ENCODE assay signal across 10 cellular contexts in the genomic region with DNA sequence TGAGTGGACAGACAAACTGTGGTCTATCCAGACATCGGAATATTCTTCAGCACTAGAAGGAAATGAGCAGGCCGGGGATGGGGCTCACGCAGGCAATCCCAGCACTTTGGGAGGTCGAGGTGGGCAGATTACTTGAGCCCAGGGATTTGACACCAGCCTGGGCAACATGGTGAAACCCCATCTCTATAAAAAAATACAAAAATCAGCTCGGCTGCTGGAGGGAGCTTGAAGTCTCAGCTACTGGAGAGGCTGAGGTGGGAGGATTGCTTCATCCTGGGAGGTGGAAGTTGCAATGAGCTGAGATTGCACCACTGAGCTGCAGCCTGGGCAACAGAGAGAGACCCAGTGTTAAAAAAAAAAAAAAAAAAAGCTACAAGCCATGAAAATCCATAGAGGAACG. TPM values are rescaled to one million over a fixed set of nuclear protein-coding genes. Genes with fewer than 3 reads are reported as not detected.
DNase-seq lines count a peak whose midpoint lies in the region; ATAC-seq, FAIRE-seq and TF ChIP-seq lines count a peak whose summit lies in the region.
"Had no signal": no experiment of that assay in that cellular context is flagged by ENCODE, and none has a peak within 500 bp of the region (broad histone marks: within the 10 kb centered on the region; RNA-seq: fewer than 3 reads in every experiment).

No MANE protein-coding gene starts in this region.

- peak overlapping the region; percentile 32 for H3K9ac ChIP-seq in skeletal muscle satellite cell (ENCODE audit: low read depth, low read length)

- H3K9me3 ChIP-seq in skeletal muscle satellite cell (replicated peaks; ENCODE audit: low read length): no peaks in the 10 kb centered on the region

- TF ChIP-seq EP300 in Ishikawa (IDR thresholded peaks at IDR 0.05; ENCODE audit: borderline replicate concordance): no peak

- peaks cover 25% of the 10 kb centered on the region for H3K4me1 ChIP-seq in skeletal muscle satellite cell (ENCODE audit: control insufficient read depth, insufficient read depth, low read length)

- H3K4me3 ChIP-seq in fibroblast of the aortic adventitia (ENCODE audit: low read depth, low read length): no peak overlapping the region
- H3K4me3 ChIP-seq in skeletal muscle satellite cell (ENCODE audit: low read length): peak overlapping the region; percentile 58

- peak overlapping the region; percentile 83 for H3K4me2 ChIP-seq in skeletal muscle satellite cell (ENCODE audit: low read length)

- no peak for FAIRE-seq in GM12891 (lab: Jason Lieb, UNC)

- no peak for TF ChIP-seq POLR2A in GM12891 (IDR thresholded peaks at IDR 0.05; ENCODE audit: low read depth, low read length)

- TF ChIP-seq CTCF in fibroblast of the aortic adventitia (IDR thresholded peaks at IDR 0.05; ENCODE audit: insufficient read depth, low read length): no peak

- no peaks in the 10 kb centered on the region for H3K36me3 ChIP-seq in skeletal muscle satellite cell (ENCODE audit: insufficient read depth, low read length)
- H3K36me3 ChIP-seq: WERI-Rb-1 had no signal

- DNase-seq in SKM-1 treated with dmso at 0.1 percent for 144 hours (lab: John Stamatoyannopoulos, UW; ENCODE audit: unreplicated experiment) (peak; percentile 81), fibroblast of the aortic adventitia (ENCODE audit: low read depth) (peak; percentile 69), GM12891 (ENCODE audit: insufficient read length, low spot score) (no peak), GDM1 (lab: John Stamatoyannopoulos, UW) (no peak)
- DNase-seq: H9, Karpas-422, WERI-Rb-1 had no signal

- ATAC-seq in HG03520 (IDR thresholded peaks at IDR 0.05; ENCODE audit: unreplicated experiment): no peak

- H3K27me3 ChIP-seq in skeletal muscle satellite cell (ENCODE audit: control insufficient read depth, insufficient read depth, low read length): no peaks in the 10 kb centered on the region

- no peak for TF ChIP-seq RAD21 in Ishikawa (IDR thresholded peaks at IDR 0.05; ENCODE audit: low read depth)

TF ChIP-seq in Ishikawa, 13 proteins besides CTCF, POLR2A, EP300 and RAD21:
- TF ChIP-seq CEBPB (IDR thresholded peaks at IDR 0.05) (peak; percentile 25; the same call in 1 of the 2 replicates), EGR1 (IDR thresholded peaks at IDR 0.05) (no peak), CREB1 (IDR thresholded peaks at IDR 0.05; ENCODE audit: low read depth) (no peak), TEAD4 (IDR thresholded peaks at IDR 0.05) (no peak), TAF1 (IDR thresholded peaks at IDR 0.05; ENCODE audit: low read depth) (no peak)
- TF ChIP-seq, protein P1, sequence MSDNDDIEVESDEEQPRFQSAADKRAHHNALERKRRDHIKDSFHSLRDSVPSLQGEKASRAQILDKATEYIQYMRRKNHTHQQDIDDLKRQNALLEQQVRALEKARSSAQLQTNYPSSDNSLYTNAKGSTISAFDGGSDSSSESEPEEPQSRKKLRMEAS (IDR thresholded peaks at IDR 0.05): no peak
- TF ChIP-seq, protein P2, sequence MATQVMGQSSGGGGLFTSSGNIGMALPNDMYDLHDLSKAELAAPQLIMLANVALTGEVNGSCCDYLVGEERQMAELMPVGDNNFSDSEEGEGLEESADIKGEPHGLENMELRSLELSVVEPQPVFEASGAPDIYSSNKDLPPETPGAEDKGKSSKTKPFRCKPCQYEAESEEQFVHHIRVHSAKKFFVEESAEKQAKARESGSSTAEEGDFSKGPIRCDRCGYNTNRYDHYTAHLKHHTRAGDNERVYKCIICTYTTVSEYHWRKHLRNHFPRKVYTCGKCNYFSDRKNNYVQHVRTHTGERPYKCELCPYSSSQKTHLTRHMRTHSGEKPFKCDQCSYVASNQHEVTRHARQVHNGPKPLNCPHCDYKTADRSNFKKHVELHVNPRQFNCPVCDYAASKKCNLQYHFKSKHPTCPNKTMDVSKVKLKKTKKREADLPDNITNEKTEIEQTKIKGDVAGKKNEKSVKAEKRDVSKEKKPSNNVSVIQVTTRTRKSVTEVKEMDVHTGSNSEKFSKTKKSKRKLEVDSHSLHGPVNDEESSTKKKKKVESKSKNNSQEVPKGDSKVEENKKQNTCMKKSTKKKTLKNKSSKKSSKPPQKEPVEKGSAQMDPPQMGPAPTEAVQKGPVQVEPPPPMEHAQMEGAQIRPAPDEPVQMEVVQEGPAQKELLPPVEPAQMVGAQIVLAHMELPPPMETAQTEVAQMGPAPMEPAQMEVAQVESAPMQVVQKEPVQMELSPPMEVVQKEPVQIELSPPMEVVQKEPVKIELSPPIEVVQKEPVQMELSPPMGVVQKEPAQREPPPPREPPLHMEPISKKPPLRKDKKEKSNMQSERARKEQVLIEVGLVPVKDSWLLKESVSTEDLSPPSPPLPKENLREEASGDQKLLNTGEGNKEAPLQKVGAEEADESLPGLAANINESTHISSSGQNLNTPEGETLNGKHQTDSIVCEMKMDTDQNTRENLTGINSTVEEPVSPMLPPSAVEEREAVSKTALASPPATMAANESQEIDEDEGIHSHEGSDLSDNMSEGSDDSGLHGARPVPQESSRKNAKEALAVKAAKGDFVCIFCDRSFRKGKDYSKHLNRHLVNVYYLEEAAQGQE (IDR thresholded peaks at IDR 0.05; ENCODE audit: low read depth): no peak
TF ChIP-seq in Ishikawa: peak in this region for 1.

TF ChIP-seq in GM12891, 5 proteins besides CTCF, POLR2A, EP300 and RAD21:
- no peak for TF ChIP-seq POLR2AphosphoS5 (IDR thresholded peaks at IDR 0.05; ENCODE audit: low read depth, low read length)

RNA-seq across cellular contexts. Expression of a gene that starts 8.0 kb away (rescaled TPM):
- 184 and 221 TPM in 2 replicates for total RNA-seq in fibroblast of the aortic adventitia (ENCODE audit: low replicate concordance)
- 96.6 and 121 TPM in 2 replicates for total RNA-seq in skeletal muscle satellite cell (2012; rRNA removed)
- 24.3 TPM for polyA plus RNA-seq in GM12891 (2012; ENCODE audit: low read depth, missing spikeins)

RNA-seq across cellular contexts. Expression of a gene that starts 21.3 kb away (rescaled TPM):
- 2.2 and 5.9 TPM in 2 replicates for total RNA-seq in fibroblast of the aortic adventitia (ENCODE audit: low replicate concordance)
- 2.4 and 8.4 TPM in 2 replicates for total RNA-seq in skeletal muscle satellite cell (2012; rRNA removed)
- polyA plus RNA-seq in GM12891 (2012; ENCODE audit: low read depth, missing spikeins): 0.18 TPM

Comparison
In these comparisons a context has a peak if more than half of its experiments do, and no peak if none do; other contexts are left out.
1. DNase-seq: peak in SKM-1 treated with dmso at 0.1 percent for 144 hours (single experiment) and fibroblast of the aortic adventitia (single experiment); none in GM12891 (single experiment) and GDM1 (single experiment).